Comparison of ENCODE assay signal across 1 cellular context in the genomic region with DNA sequence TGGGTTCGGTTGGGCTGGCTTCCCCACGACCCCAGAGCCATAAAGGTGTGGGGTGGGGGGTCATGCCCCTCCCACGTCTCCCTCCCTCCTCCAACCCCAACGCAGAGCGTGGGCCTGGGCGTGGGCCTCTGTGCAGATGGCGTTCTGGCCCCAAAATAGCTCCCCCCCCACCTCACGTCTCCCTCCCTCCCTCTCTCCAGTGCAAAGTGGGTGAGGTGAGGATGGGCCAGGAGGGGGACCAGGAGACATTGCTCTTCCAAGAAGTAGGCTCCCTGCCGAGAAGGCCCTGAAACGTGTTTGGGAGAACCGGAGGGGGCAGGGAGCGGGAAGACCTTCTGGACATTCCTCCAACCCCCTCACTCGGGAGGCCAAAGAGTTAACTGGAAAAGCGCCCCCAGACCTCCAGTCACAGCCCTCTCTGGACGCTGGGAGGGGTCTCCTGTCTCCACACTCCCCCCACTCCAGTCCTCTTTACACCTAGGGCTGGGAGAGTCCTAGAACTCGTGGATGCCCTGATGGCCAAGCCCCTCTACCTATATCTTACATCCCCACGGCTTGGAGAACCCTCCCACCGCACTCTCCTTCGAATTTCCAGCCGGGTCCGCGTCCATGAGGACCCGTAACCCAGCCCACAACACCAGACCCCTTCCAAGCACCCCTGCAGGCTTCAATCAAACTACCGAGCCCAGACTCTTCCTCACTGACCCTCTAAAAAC.
TF ChIP-seq lines count a peak whose summit lies in the region.

No MANE protein-coding gene starts in this region.

TF ChIP-seq in K562, 482 proteins besides CTCF, POLR2A, EP300 and RAD21:
- TF ChIP-seq EGR1 (conservative IDR thresholded peaks at IDR 0.05), result peak; percentile 21; the same call in 1 of the 2 replicates
- TF ChIP-seq, protein P1, sequence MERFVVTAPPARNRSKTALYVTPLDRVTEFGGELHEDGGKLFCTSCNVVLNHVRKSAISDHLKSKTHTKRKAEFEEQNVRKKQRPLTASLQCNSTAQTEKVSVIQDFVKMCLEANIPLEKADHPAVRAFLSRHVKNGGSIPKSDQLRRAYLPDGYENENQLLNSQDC (CRISPR knock-in tag; IDR thresholded peaks at IDR 0.05), result no peak
